Comparison of ENCODE assay signal across 7 cellular contexts in the genomic region with DNA sequence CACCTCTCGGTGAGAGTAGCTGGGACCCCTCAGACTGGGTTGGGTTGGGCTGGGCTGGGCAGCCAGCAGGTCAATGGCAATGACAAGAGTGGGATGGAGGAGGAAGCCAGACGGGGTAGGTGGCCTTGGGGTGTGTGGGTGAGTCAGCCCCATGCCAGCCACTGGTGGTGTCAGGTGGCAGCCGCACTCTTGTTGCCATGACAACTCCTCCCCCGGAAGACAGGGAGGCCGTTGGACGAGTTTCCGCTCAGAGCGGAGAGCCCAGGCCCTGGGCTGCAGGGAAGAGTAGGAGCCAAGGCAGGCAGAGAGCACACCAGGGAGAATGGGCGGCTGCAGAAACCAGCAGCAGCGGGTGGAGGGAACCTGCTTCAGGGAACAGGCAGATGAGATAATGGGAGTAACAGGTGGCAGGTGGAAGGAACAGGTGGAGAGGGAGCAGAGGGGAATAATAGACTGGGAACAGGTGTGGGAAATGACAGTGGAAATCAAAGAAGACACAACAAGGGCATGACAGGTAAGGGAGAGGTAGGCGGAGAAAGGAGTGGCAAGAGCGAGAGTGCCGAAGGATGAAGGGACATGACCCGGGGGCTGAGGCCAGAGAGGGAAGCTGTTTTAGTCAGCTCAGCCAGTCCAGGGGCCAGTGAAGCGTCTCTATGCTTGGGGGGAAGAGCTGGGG. TPM values are rescaled to one million over a fixed set of nuclear protein-coding genes. Genes with fewer than 3 reads are reported as not detected.
A peak's percentile ranks its signal among the peaks of the same experiment; 100 is the strongest.
DNase-seq lines count a peak whose midpoint lies in the region; ATAC-seq and TF ChIP-seq lines count a peak whose summit lies in the region.

No MANE protein-coding gene starts in this region.

- H3K27me3 ChIP-seq in HL-60 (ENCODE audit: insufficient read depth, poor library complexity, severe bottlenecking), result peaks cover 9% of the 10 kb centered on the region
- H3K27me3 ChIP-seq in lower lobe of right lung (ENCODE audit: low read depth), result peaks cover 9% of the 10 kb centered on the region
- no peaks in the 10 kb centered on the region for H3K27me3 ChIP-seq in suprapubic skin

- intact Hi-C loops in lower lobe of right lung (cut with DNase I), result no loop called here

- TF ChIP-seq EP300 in suprapubic skin (IDR thresholded peaks at IDR 0.05), result no peak

- ATAC-seq in lower lobe of right lung (peak; percentile 51 to 65), GM18873 (IDR thresholded peaks at IDR 0.05; ENCODE audit: low FRiP score, unreplicated experiment) (no peak), HG03108 (IDR thresholded peaks at IDR 0.05; ENCODE audit: unreplicated experiment) (no peak)

- H3K36me3 ChIP-seq in lower lobe of right lung, result no peaks in the 10 kb centered on the region
- peaks cover 4% of the 10 kb centered on the region for H3K36me3 ChIP-seq in suprapubic skin

- WGBS in suprapubic skin, result 44% methylated on average over 15 of the region's 15 CpGs

- H3K4me3 ChIP-seq in HL-60 (replicated peaks; ENCODE audit: insufficient read depth, low read length) (no peak overlapping the region), lower lobe of right lung (no peak overlapping the region), suprapubic skin (no peak overlapping the region)

- H3K27ac ChIP-seq in HL-60 (replicated peaks) (no peak overlapping the region), lower lobe of right lung (no peak overlapping the region), suprapubic skin (peak overlapping the region; percentile 88)

- TF ChIP-seq CTCF in HL-60 (IDR thresholded peaks at IDR 0.05; ENCODE audit: insufficient read depth, low read length) (no peak), lower lobe of right lung (IDR thresholded peaks at IDR 0.05) (no peak), suprapubic skin (IDR thresholded peaks at IDR 0.05) (no peak)

- no peak for TF ChIP-seq POLR2A in suprapubic skin (IDR thresholded peaks at IDR 0.05)

- H3K9me3 ChIP-seq in lower lobe of right lung (no peaks in the 10 kb centered on the region), suprapubic skin (no peaks in the 10 kb centered on the region)

- H3K4me1 ChIP-seq in lower lobe of right lung, result peaks cover 6% of the 10 kb centered on the region
- peaks cover 38% of the 10 kb centered on the region for H3K4me1 ChIP-seq in suprapubic skin

- peak; percentile 25 to 49 for DNase-seq in HL-60 (ENCODE audit: low read depth in 1 of 2, low spot score in 1 of 2)
- DNase-seq in NCI-H510A treated with DMSO at 0.1 percent for 48 hours (lab: John Stamatoyannopoulos, UW), result peak; percentile 98
- peak; percentile 90 for DNase-seq in astrocyte of the hippocampus (ENCODE audit: low read depth, low spot score)
- DNase-seq in lower lobe of right lung, result peak; percentile 67
- no peak for DNase-seq in suprapubic skin (ENCODE audit: low spot score in 2 of 2)

RNA-seq across cellular contexts. Expression of a gene that starts 8.7 kb away (rescaled TPM):
- total RNA-seq in lower lobe of right lung (6.4 TPM), suprapubic skin (100 to 1,000 TPM; 337 to 544 (median 450) TPM)

RNA-seq across cellular contexts. Expression of a gene that starts 42.7 kb away (rescaled TPM):
- total RNA-seq in lower lobe of right lung (17.6 TPM), suprapubic skin (10 to 100 TPM; 16.7 to 27.1 (median 22.0) TPM)

Comparison
In these comparisons a context has a peak if more than half of its experiments do, and no peak if none do; other contexts are left out.
1. DNase-seq: peak in HL-60 (2 of 2), NCI-H510A treated with DMSO at 0.1 percent for 48 hours (single experiment), astrocyte of the hippocampus (single experiment) and lower lobe of right lung (single experiment); none in suprapubic skin (0 of 2).
2. ATAC-seq: peak in lower lobe of right lung (2 of 2); none in GM18873 (single experiment) and HG03108 (single experiment).
3. RNA of a gene that starts 8.7 kb away (total RNA-seq): 337 to 544 TPM in suprapubic skin; 6.4 TPM in lower lobe of right lung (single experiment); every median in the first group is over 10 times any median in the second.